Comparison of ENCODE assay signal across 8 cellular contexts in genomic region chr3:71723452-71724170, GRCh38. TPM values are rescaled to one million over a fixed set of nuclear protein-coding genes. Genes with fewer than 3 reads are reported as not detected.
DNase-seq lines count a peak whose midpoint lies in the region; ATAC-seq and TF ChIP-seq lines count a peak whose summit lies in the region.

No MANE protein-coding gene starts in this region.

- peak overlapping the region; percentile 98 for H3K27ac Mint-ChIP-seq in activated naive CD4-positive, alpha-beta T cell treated with anti-CD3 and anti-CD28 coated beads, Interleukin-2, amount 50 U/mL, for 24 hours
- H3K27ac Mint-ChIP-seq in neural crest cell (ENCODE audit: unreplicated experiment) = no peak overlapping the region

- peaks cover 73% of the 10 kb centered on the region for H3K4me1 Mint-ChIP-seq in activated naive CD4-positive, alpha-beta T cell treated with anti-CD3 and anti-CD28 coated beads, Interleukin-2, amount 50 U/mL, for 24 hours
- peaks cover 18% of the 10 kb centered on the region for H3K4me1 Mint-ChIP-seq in neural crest cell

- no peaks in the 10 kb centered on the region for H3K27me3 Mint-ChIP-seq in activated naive CD4-positive, alpha-beta T cell treated with anti-CD3 and anti-CD28 coated beads, Interleukin-2, amount 50 U/mL, for 24 hours
- H3K27me3 Mint-ChIP-seq in neural crest cell (ENCODE audit: low read depth) = peaks cover 55% of the 10 kb centered on the region

- peaks cover 7% of the 10 kb centered on the region for H3K36me3 Mint-ChIP-seq in activated naive CD4-positive, alpha-beta T cell treated with anti-CD3 and anti-CD28 coated beads, Interleukin-2, amount 50 U/mL, for 24 hours
- H3K36me3 Mint-ChIP-seq in neural crest cell (ENCODE audit: low read depth) = no peaks in the 10 kb centered on the region

- TF ChIP-seq CTCF in GM10266 (IDR thresholded peaks at IDR 0.05; ENCODE audit: control insufficient read depth, insufficient read depth, low read depth, missing control alignments) (no peak), neural crest cell (conservative IDR thresholded peaks at IDR 0.05) (no peak)

- DNase-seq in GM10266 (ENCODE audit: extremely low spot score) (peak; percentile 53), neural crest cell (ENCODE audit: low read depth, low spot score) (no peak), ecto neural progenitor cell (ENCODE audit: low spot score) (no peak), amniotic stem cell (lab: John Stamatoyannopoulos, UW) (no peak), NCI-H2171 (lab: John Stamatoyannopoulos, UW) (no peak)

- no peaks in the 10 kb centered on the region for H3K9me3 Mint-ChIP-seq in activated naive CD4-positive, alpha-beta T cell treated with anti-CD3 and anti-CD28 coated beads, Interleukin-2, amount 50 U/mL, for 24 hours
- no peaks in the 10 kb centered on the region for H3K9me3 Mint-ChIP-seq in neural crest cell

- peak overlapping the region; percentile 92 for H3K4me3 Mint-ChIP-seq in activated naive CD4-positive, alpha-beta T cell treated with anti-CD3 and anti-CD28 coated beads, Interleukin-2, amount 50 U/mL, for 24 hours
- peak overlapping the region; percentile 89 for H3K4me3 Mint-ChIP-seq in neural crest cell

- ATAC-seq in HG03159 (IDR thresholded peaks at IDR 0.05; ENCODE audit: unreplicated experiment) (peak; percentile 49), HG03280 (IDR thresholded peaks at IDR 0.05; ENCODE audit: unreplicated experiment) (no peak)

RNA-seq across cellular contexts. Expression of gene EIF4E3, which starts 1.6 kb away (rescaled TPM):
- total RNA-seq in neural crest cell = 8.9 TPM in 2 replicates

RNA-seq across cellular contexts. Expression of gene GPR27, which starts 30.0 kb away (rescaled TPM):
- total RNA-seq in neural crest cell = 9.4 and 10.4 TPM in 2 replicates
